ENCODE assay signal across 9 cellular contexts in the genomic region with DNA sequence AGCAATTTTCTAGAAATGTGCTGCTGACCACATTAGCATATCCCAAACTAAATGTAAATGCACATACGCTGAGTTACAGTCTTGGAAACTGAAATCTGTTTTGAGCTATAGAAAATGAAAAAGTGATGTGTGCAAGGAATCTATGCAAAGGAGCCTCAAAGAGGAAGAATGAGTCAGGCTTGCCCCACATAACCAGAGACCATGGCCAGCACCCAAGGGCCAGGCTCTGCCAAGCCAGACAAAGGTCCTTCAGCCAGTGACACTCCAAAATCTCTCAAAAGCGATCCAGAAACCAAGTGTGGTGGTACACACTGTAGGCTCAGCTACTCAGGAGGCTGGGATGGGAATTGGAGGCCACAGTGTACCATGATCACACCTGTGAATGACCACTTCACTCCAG.
A peak's percentile ranks its signal among the peaks of the same experiment; 100 is the strongest.
DNase-seq lines count a peak whose midpoint lies in the region; ATAC-seq and TF ChIP-seq lines count a peak whose summit lies in the region.
"Had no signal": no experiment of that assay in that cellular context is flagged by ENCODE, and none has a peak within 500 bp of the region (broad histone marks: within the 10 kb centered on the region; RNA-seq: fewer than 3 reads in every experiment).

No MANE protein-coding gene starts in this region.

- H3K27me3 ChIP-seq in lung (ENCODE audit: control insufficient read depth, insufficient read depth) (no peaks in the 10 kb centered on the region), mesendoderm (ENCODE audit: insufficient read depth, low read length, poor library complexity) (no peaks in the 10 kb centered on the region)

- no peaks in the 10 kb centered on the region for H3K79me1 ChIP-seq in mesendoderm (ENCODE audit: low read length)

- TF ChIP-seq CTCF in GM12864 (IDR thresholded peaks at IDR 0.05; ENCODE audit: low read depth, low read length, missing control alignments) (no peak), lung (IDR thresholded peaks at IDR 0.05; ENCODE audit: control extremely low read depth, extremely low read depth) (no peak), coronary artery (IDR thresholded peaks at IDR 0.05) (no peak)

- ATAC-seq in GM21390 (IDR thresholded peaks at IDR 0.05; ENCODE audit: unreplicated experiment) (peak; percentile 90), HG03571 (IDR thresholded peaks at IDR 0.05; ENCODE audit: unreplicated experiment) (peak; percentile 88), lung (ENCODE audit: insufficient read depth, low FRiP score) (peak; percentile 74)

- H3K4me1 Mint-ChIP-seq in activated T-helper 1 cell treated with anti-CD3 and anti-CD28 coated beads, Interleukin-12 subunit alpha, Interleukin-12 subunit beta, Interleukin-2, Interleukin-4 antibody, amounts not matched to agents 30 ng/mL and 10 ng/mL and 1 ng/mL, durations not matched to agents 14 hours and 24 hours and 36 hours (ENCODE audit: low read depth), result peaks cover 68% of the 10 kb centered on the region

- no peak overlapping the region for H3K4me3 ChIP-seq in GM12864 (ENCODE audit: low read depth, low read length)
- no peak overlapping the region for H3K4me3 ChIP-seq in lung
- no peak overlapping the region for H3K4me3 ChIP-seq in mesendoderm (ENCODE audit: low read length)
- no peak overlapping the region for H3K4me3 ChIP-seq in coronary artery
- H3K4me3 ChIP-seq: K562 had no signal

- no peaks in the 10 kb centered on the region for H3K36me3 ChIP-seq in lung (ENCODE audit: control insufficient read depth in 2 of 2, insufficient read depth in 2 of 2, low read length in 2 of 2)
- H3K36me3 ChIP-seq in mesendoderm (ENCODE audit: control insufficient read depth, insufficient read depth, low read length), result no peaks in the 10 kb centered on the region

- H3K27ac Mint-ChIP-seq in activated T-helper 1 cell treated with anti-CD3 and anti-CD28 coated beads, Interleukin-12 subunit alpha, Interleukin-12 subunit beta, Interleukin-2, Interleukin-4 antibody, amounts not matched to agents 30 ng/mL and 10 ng/mL and 1 ng/mL, durations not matched to agents 14 hours and 24 hours and 36 hours, result peak overlapping the region; percentile 78

- no peaks in the 10 kb centered on the region for H3K27me3 Mint-ChIP-seq in activated T-helper 1 cell treated with anti-CD3 and anti-CD28 coated beads, Interleukin-12 subunit alpha, Interleukin-12 subunit beta, Interleukin-2, Interleukin-4 antibody, amounts not matched to agents 30 ng/mL and 10 ng/mL and 1 ng/mL, durations not matched to agents 14 hours and 24 hours and 36 hours (ENCODE audit: insufficient read depth)

- no peaks in the 10 kb centered on the region for H3K79me2 ChIP-seq in mesendoderm (ENCODE audit: control insufficient read depth, insufficient read depth, low read length)

- peak overlapping the region; percentile 50 to 76 for H3K27ac ChIP-seq in lung (ENCODE audit: low read depth in 1 of 2, low read length in 1 of 2)
- H3K27ac ChIP-seq in mesendoderm (ENCODE audit: low read depth, low read length), result no peak overlapping the region
- peak overlapping the region in 1 of 2 donors; percentile 65 for H3K27ac ChIP-seq in coronary artery

- DNase-seq in GM12864 (ENCODE audit: low read depth) (peak; percentile 75), lung (ENCODE audit: low spot score) (peak; percentile 67), mesendoderm (no peak), coronary artery (ENCODE audit: low spot score) (no peak), RKO (ENCODE audit: low spot score) (no peak)
- DNase-seq in activated T-helper 1 cell treated with anti-CD3 and anti-CD28 coated beads, Interleukin-12 subunit alpha, Interleukin-12 subunit beta, Interleukin-2, Interleukin-4 antibody, amounts not matched to agents 30 ng/mL and 10 ng/mL and 1 ng/mL, durations not matched to agents 14 hours and 24 hours and 36 hours (ENCODE audit: low spot score), result no peak

- no peak overlapping the region for H3K9ac ChIP-seq in mesendoderm (ENCODE audit: low read length)

- H3K18ac ChIP-seq in mesendoderm (ENCODE audit: low read length), result no peak overlapping the region

- H2BK120ac ChIP-seq in mesendoderm (ENCODE audit: low read depth, low read length), result no peak overlapping the region

- peak overlapping the region; percentile 16 for H3K4me3 Mint-ChIP-seq in activated T-helper 1 cell treated with anti-CD3 and anti-CD28 coated beads, Interleukin-12 subunit alpha, Interleukin-12 subunit beta, Interleukin-2, Interleukin-4 antibody, amounts not matched to agents 30 ng/mL and 10 ng/mL and 1 ng/mL, durations not matched to agents 14 hours and 24 hours and 36 hours

- intact Hi-C loops in activated T-helper 1 cell treated with anti-CD3 and anti-CD28 coated beads, Interleukin-12 subunit alpha, Interleukin-12 subunit beta, Interleukin-2, Interleukin-4 antibody, amounts not matched to agents 30 ng/mL and 10 ng/mL and 1 ng/mL, durations not matched to agents 14 hours and 24 hours and 36 hours (cut with micrococcal nuclease), result loop anchor here (1.0 kb wide), 1 partner anchor 29 kb away; no protein-coding TSS in a partner anchor

- no peaks in the 10 kb centered on the region for H3K9me3 Mint-ChIP-seq in activated T-helper 1 cell treated with anti-CD3 and anti-CD28 coated beads, Interleukin-12 subunit alpha, Interleukin-12 subunit beta, Interleukin-2, Interleukin-4 antibody, amounts not matched to agents 30 ng/mL and 10 ng/mL and 1 ng/mL, durations not matched to agents 14 hours and 24 hours and 36 hours

- H3K4ac ChIP-seq in mesendoderm (ENCODE audit: low read depth, low read length), result no peak overlapping the region

- no peak overlapping the region for H2BK15ac ChIP-seq in mesendoderm (replicated peaks; ENCODE audit: low read depth)

- H3K9me3 ChIP-seq in lung (ENCODE audit: control insufficient read depth in 2 of 2, insufficient read depth in 1 of 2, low read length in 1 of 2), result no peaks in the 10 kb centered on the region

- no peak overlapping the region for H4K8ac ChIP-seq in mesendoderm (ENCODE audit: low read depth, low read length)

- 23 to 36% methylated on average over 2 of the region's 2 CpGs for WGBS in lung, 2 donors
- WGBS in mesendoderm (ENCODE audit: extremely low coverage, insufficient coverage, low lambda C conversion rate), result no CpG with 5 or more reads among the region's 2 CpGs

- no peak overlapping the region for H2BK5ac ChIP-seq in mesendoderm (ENCODE audit: low read length)

- H4K5ac ChIP-seq in mesendoderm (ENCODE audit: low read length), result no peak overlapping the region

- H3K36me3 Mint-ChIP-seq in activated T-helper 1 cell treated with anti-CD3 and anti-CD28 coated beads, Interleukin-12 subunit alpha, Interleukin-12 subunit beta, Interleukin-2, Interleukin-4 antibody, amounts not matched to agents 30 ng/mL and 10 ng/mL and 1 ng/mL, durations not matched to agents 14 hours and 24 hours and 36 hours (ENCODE audit: low read depth), result no peaks in the 10 kb centered on the region

- no peak overlapping the region for H2AK5ac ChIP-seq in mesendoderm (ENCODE audit: low read length)

- H3K4me1 ChIP-seq in lung (ENCODE audit: control insufficient read depth in 2 of 2, insufficient read depth in 2 of 2, low read length in 2 of 2), result peaks cover 0 to 3% of the 10 kb centered on the region in 2 donors
- H3K4me1 ChIP-seq in mesendoderm (ENCODE audit: control insufficient read depth, low read depth, low read length), result no peaks in the 10 kb centered on the region

- H3K23ac ChIP-seq in mesendoderm (ENCODE audit: low read length), result no peak overlapping the region

- no peak overlapping the region for H3K56ac ChIP-seq in mesendoderm (ENCODE audit: low read length)

- no peak overlapping the region for H3K4me2 ChIP-seq in mesendoderm (ENCODE audit: low read length)

Comparison
In these comparisons a context has a peak if more than half of its experiments do, and no peak if none do; other contexts are left out.
1. DNase-seq: peak in GM12864 (single experiment) and lung (single experiment); none in activated T-helper 1 cell treated with anti-CD3 and anti-CD28 coated beads, Interleukin-12 subunit alpha, Interleukin-12 subunit beta, Interleukin-2, Interleukin-4 antibody, amounts not matched to agents 30 ng/mL and 10 ng/mL and 1 ng/mL, durations not matched to agents 14 hours and 24 hours and 36 hours (single experiment), mesendoderm (single experiment), coronary artery (single experiment) and RKO (single experiment).
2. Peak in every context shown above with its lines, with median percentiles within 50 percentile points of each other: ATAC-seq.